In the genomic region with DNA sequence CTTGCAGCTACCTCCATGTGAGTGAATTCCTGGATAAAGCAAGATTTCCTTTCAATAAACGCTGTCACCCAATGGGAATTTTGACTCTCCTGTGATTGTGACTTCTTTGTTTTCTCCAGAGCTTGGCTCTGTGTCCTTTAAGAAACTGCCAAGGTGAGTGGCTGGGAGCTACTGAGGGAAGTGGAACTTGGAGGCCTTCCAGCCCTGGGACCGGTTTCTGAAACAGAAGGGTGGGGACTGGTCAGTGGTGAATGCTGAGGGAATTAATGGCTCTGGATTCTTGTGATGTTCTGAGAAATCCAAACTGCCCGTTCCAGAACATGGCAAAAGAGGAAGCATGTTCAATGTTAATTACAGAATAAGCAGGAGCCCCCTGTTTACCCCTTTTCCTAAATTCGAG, we compare ENCODE assay signal across 1 cellular context.
TF ChIP-seq lines count a peak whose summit lies in the region.

No MANE protein-coding gene starts in this region.

TF ChIP-seq in HCT116, 20 proteins besides CTCF, POLR2A, EP300 and RAD21 (continued from another document):
- TF ChIP-seq REST (IDR thresholded peaks at IDR 0.05; ENCODE audit: low read depth) (no peak), SP1 (IDR thresholded peaks at IDR 0.05; ENCODE audit: low read depth) (no peak), ELF1 (IDR thresholded peaks at IDR 0.05; ENCODE audit: borderline replicate concordance, low read depth) (no peak), POLR2AphosphoS5 (IDR thresholded peaks at IDR 0.05; ENCODE audit: low read depth, low read length) (no peak), CEBPB (IDR thresholded peaks at IDR 0.05; ENCODE audit: low read depth) (no peak), CBX3 (IDR thresholded peaks at IDR 0.05; ENCODE audit: low read depth) (no peak), FOSL1 (IDR thresholded peaks at IDR 0.05; ENCODE audit: low read depth) (no peak), SRF (IDR thresholded peaks at IDR 0.05; ENCODE audit: low read depth) (no peak), SIN3A (IDR thresholded peaks at IDR 0.05; ENCODE audit: low read depth) (no peak), JUND (IDR thresholded peaks at IDR 0.05) (no peak)
- TF ChIP-seq, protein P1, sequence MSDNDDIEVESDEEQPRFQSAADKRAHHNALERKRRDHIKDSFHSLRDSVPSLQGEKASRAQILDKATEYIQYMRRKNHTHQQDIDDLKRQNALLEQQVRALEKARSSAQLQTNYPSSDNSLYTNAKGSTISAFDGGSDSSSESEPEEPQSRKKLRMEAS (IDR thresholded peaks at IDR 0.05) = no peak
